34 cellular contexts compared by ENCODE assay signal in the genomic region with DNA sequence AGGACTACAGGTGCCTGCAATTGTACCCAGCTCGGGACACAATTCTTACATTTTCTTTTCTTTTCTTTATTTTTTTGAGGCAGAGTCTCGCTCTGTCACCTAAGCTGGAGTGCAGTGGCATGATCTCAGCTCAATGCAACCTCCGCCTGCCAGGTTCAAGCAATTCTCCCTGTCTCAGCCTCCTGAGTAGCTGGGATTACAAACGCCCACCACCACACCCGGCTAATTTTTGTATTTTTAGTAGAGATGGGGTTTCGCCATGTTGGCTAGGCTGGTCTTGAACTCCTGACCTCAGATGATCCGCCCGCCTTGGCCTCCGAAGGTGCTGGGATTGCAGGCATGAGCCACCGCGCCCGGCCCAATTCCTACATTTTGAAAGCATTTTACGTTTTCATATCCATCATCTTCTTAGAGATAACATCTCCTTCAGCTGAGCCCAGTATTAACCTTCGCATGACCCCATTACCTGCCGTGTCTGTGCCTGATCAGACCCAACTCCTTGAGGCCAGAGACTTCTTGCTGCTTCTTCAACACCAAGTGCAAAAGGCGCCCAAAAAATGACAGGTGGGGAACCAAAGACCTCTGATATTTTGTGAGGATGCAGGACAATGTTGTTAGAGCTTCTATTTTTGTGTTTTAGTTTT. TPM values are rescaled to one million over a fixed set of nuclear protein-coding genes. Genes with fewer than 3 reads are reported as not detected.
"Had no signal": no experiment of that assay in that cellular context is flagged by ENCODE, and none has a peak within 500 bp of the region (broad histone marks: within the 10 kb centered on the region; RNA-seq: fewer than 3 reads in every experiment).

No MANE protein-coding gene starts in this region.

- H3K4me3 ChIP-seq: adrenal gland, body of pancreas, coronary artery, dorsolateral prefrontal cortex, left lung, lower lobe of right lung, pancreas, psoas muscle, sigmoid colon, transverse colon had no signal

- H3K27ac Mint-ChIP-seq: activated naive CD4-positive, alpha-beta T cell treated with anti-CD3 and anti-CD28 coated beads, Interleukin-2, amount 50 U/mL, for 24 hours; activated T-cell treated with anti-CD3 and anti-CD28 coated beads, Interleukin-2, amount 50 U/mL, for 24 hours; activated T-helper 2 cell treated with anti-CD3 and anti-CD28 coated beads, Interferon-gamma antibody, Interleukin-2, Interleukin-4, amounts not matched to agents 10 μg/mL and 5 μg/mL and 100 μg/mL, durations not matched to agents 14 hours and 24 hours and 36 hours; nephron progenitor cell; stimulated activated naive B cell treated with anti-CD40 and anti-IgM and Interleukin-4, amounts not matched to agents 10 μg/mL and 1 μg/mL and 100 μg/mL, for 72 hours; T-helper 17 cell had no signal

- H3K4me1 ChIP-seq: pancreas had no signal

- DNase-seq: activated CD4-positive, alpha-beta T cell treated with anti-CD3 and anti-CD28 coated beads for 48 hours; activated CD4-positive, alpha-beta T cell treated with anti-CD3 and anti-CD28 coated beads, Interleukin-2, amount 50 U/mL, for 48 hours; activated CD8-positive, alpha-beta memory T cell treated with anti-CD3 and anti-CD28 coated beads, Interleukin-2, amount 50 U/mL, for 48 hours; activated T-cell treated with anti-CD3 and anti-CD28 coated beads, Interleukin-2, amount 50 U/mL, for 24 hours; adrenal gland; body of pancreas; cerebellar nuclear complex; dorsolateral prefrontal cortex; effector memory CD4-positive, alpha-beta T cell; kidney glomerular epithelial cell; left lung; lower lobe of right lung; nephron progenitor cell; nucleus accumbens; pancreas; psoas muscle; sigmoid colon; small intestine; stimulated activated CD4-positive, alpha-beta T cell treated with anti-CD3 and anti-CD28 coated beads, Interleukin-1b, Interleukin-23, amount 100 ng/mL, for 48 hours; stimulated activated CD4-positive, alpha-beta T cell treated with anti-CD3 and anti-CD28 coated beads, Interleukin-4, amount 100 ng/mL, for 4 hours; stimulated activated naive B cell treated with anti-CD40 and anti-IgM and Interleukin-4, amounts not matched to agents 10 μg/mL and 1 μg/mL and 100 μg/mL, for 72 hours; SW 1271; T-helper 17 cell; T1000; transverse colon; WERI-Rb-1 had no signal

- ATAC-seq: activated CD4-positive, CD25-positive, alpha-beta regulatory T cell treated with anti-CD3 and anti-CD28 coated beads, Interleukin-2, amount 50 U/mL, for 24 hours; body of pancreas; left lung; lower lobe of right lung; pancreas; psoas muscle; T-helper 17 cell had no signal

- H3K27ac ChIP-seq: adrenal gland, body of pancreas, coronary artery, dorsolateral prefrontal cortex, left lung, lower lobe of right lung, pancreas, psoas muscle, sigmoid colon, transverse colon, WERI-Rb-1 had no signal

- H3K9me3 ChIP-seq: adrenal gland, body of pancreas, left lung, lower lobe of right lung, pancreas, psoas muscle, sigmoid colon, transverse colon had no signal

- H3K36me3 Mint-ChIP-seq: activated naive CD4-positive, alpha-beta T cell treated with anti-CD3 and anti-CD28 coated beads, Interleukin-2, amount 50 U/mL, for 24 hours; stimulated activated naive B cell treated with anti-CD40 and anti-IgM and Interleukin-4, amounts not matched to agents 10 μg/mL and 1 μg/mL and 100 μg/mL, for 72 hours had no signal

- H3K36me3 ChIP-seq: adrenal gland, left lung, lower lobe of right lung, pancreas, sigmoid colon, transverse colon, WERI-Rb-1 had no signal

- H3K9me3 Mint-ChIP-seq: activated naive CD4-positive, alpha-beta T cell treated with anti-CD3 and anti-CD28 coated beads, Interleukin-2, amount 50 U/mL, for 24 hours; activated T-cell treated with anti-CD3 and anti-CD28 coated beads, Interleukin-2, amount 50 U/mL, for 24 hours; activated T-helper 2 cell treated with anti-CD3 and anti-CD28 coated beads, Interferon-gamma antibody, Interleukin-2, Interleukin-4, amounts not matched to agents 10 μg/mL and 5 μg/mL and 100 μg/mL, durations not matched to agents 14 hours and 24 hours and 36 hours; nephron progenitor cell; stimulated activated naive B cell treated with anti-CD40 and anti-IgM and Interleukin-4, amounts not matched to agents 10 μg/mL and 1 μg/mL and 100 μg/mL, for 72 hours had no signal

- H3K4me3 Mint-ChIP-seq: activated naive CD4-positive, alpha-beta T cell treated with anti-CD3 and anti-CD28 coated beads, Interleukin-2, amount 50 U/mL, for 24 hours; activated T-cell treated with anti-CD3 and anti-CD28 coated beads, Interleukin-2, amount 50 U/mL, for 24 hours; nephron progenitor cell; T-helper 17 cell had no signal

- H3K27me3 ChIP-seq: adrenal gland, body of pancreas, pancreas, sigmoid colon had no signal

RNA-seq across cellular contexts. Expression of a gene that starts 2.8 kb away (rescaled TPM):
- total RNA-seq: activated CD8-positive, alpha-beta memory T cell treated with anti-CD3 and anti-CD28 coated beads for 36 hours had no signal

RNA-seq across cellular contexts. Expression of a gene that starts 30.9 kb away (rescaled TPM):
- total RNA-seq: body of pancreas, epithelial cell of proximal tubule, left lung, lower lobe of right lung, mononuclear cell, pancreas, psoas muscle, sigmoid colon, temporal lobe, transverse colon had no signal
